In genomic region chr7:111910656-111911055, GRCh38 we compare ENCODE assay signal across 32 cellular contexts.
"Had no signal": no experiment of that assay in that cellular context is flagged by ENCODE, and none has a peak within 500 bp of the region (broad histone marks: within the 10 kb centered on the region; RNA-seq: fewer than 3 reads in every experiment).

No MANE protein-coding gene starts in this region.

- H3K27ac ChIP-seq: adrenal gland, body of pancreas, coronary artery, epithelial cell of prostate had no signal

- H3K27ac Mint-ChIP-seq: activated CD4-positive, alpha-beta memory T cell treated with anti-CD3 and anti-CD28 coated beads for 36 hours; activated CD4-positive, alpha-beta T cell treated with anti-CD3 and anti-CD28 coated beads for 36 hours; activated CD4-positive, alpha-beta T cell treated with anti-CD3 and anti-CD28 coated beads, Interleukin-2, amount 10 ng/mL, durations not matched to agents 24 days and 14 days; activated CD8-positive, alpha-beta memory T cell treated with anti-CD3 and anti-CD28 coated beads, Interleukin-2, amount 10 ng/mL, durations not matched to agents 7 days and 5 days; activated CD8-positive, alpha-beta T cell treated with anti-CD3 and anti-CD28 coated beads, Interleukin-2, amount 10 ng/mL, durations not matched to agents 7 days and 5 days; activated naive CD4-positive, alpha-beta T cell treated with anti-CD3 and anti-CD28 coated beads for 36 hours; activated naive CD4-positive, alpha-beta T cell treated with anti-CD3 and anti-CD28 coated beads, Interleukin-2, amount 50 U/mL, for 24 hours; activated naive CD8-positive, alpha-beta T cell treated with anti-CD3 and anti-CD28 coated beads for 36 hours; activated naive CD8-positive, alpha-beta T cell treated with anti-CD3 and anti-CD28 coated beads, Interleukin-2, amount 50 U/mL, for 24 hours; activated T-helper 1 cell treated with anti-CD3 and anti-CD28 coated beads, Interleukin-12 subunit alpha, Interleukin-12 subunit beta, Interleukin-2, Interleukin-4 antibody, amounts not matched to agents 30 ng/mL and 10 ng/mL and 1 ng/mL, durations not matched to agents 14 hours and 24 hours and 36 hours; activated T-helper 2 cell treated with anti-CD3 and anti-CD28 coated beads, Interferon-gamma antibody, Interleukin-2, Interleukin-4, amounts not matched to agents 10 μg/mL and 5 μg/mL and 100 μg/mL, durations not matched to agents 14 hours and 24 hours and 36 hours; dendritic cell treated with granulocyte-macrophage colony-stimulating factor and Interleukin-4, amounts not matched to agents 40 ng/mL and 50 ng/mL, for 4 days had no signal

- ATAC-seq: activated CD4-positive, alpha-beta T cell treated with anti-CD3 and anti-CD28 coated beads for 36 hours; activated CD8-positive, alpha-beta memory T cell treated with anti-CD3 and anti-CD28 coated beads, Interleukin-2, amount 10 ng/mL, durations not matched to agents 7 days and 5 days; activated CD8-positive, alpha-beta T cell treated with anti-CD3 and anti-CD28 coated beads, Interleukin-2, amount 10 ng/mL, durations not matched to agents 7 days and 5 days; activated naive CD8-positive, alpha-beta T cell treated with anti-CD3 and anti-CD28 coated beads, Interleukin-2, amount 50 U/mL, for 24 hours; body of pancreas had no signal

- H3K27me3 ChIP-seq: adrenal gland, body of pancreas, dorsolateral prefrontal cortex had no signal

- H3K4me3 Mint-ChIP-seq: activated CD4-positive, alpha-beta memory T cell treated with anti-CD3 and anti-CD28 coated beads for 36 hours; activated CD4-positive, alpha-beta T cell treated with anti-CD3 and anti-CD28 coated beads for 36 hours; activated CD4-positive, alpha-beta T cell treated with anti-CD3 and anti-CD28 coated beads, Interleukin-2, amount 10 ng/mL, durations not matched to agents 24 days and 14 days; activated CD8-positive, alpha-beta memory T cell treated with anti-CD3 and anti-CD28 coated beads, Interleukin-2, amount 10 ng/mL, durations not matched to agents 7 days and 5 days; activated CD8-positive, alpha-beta T cell treated with anti-CD3 and anti-CD28 coated beads, Interleukin-2, amount 10 ng/mL, durations not matched to agents 7 days and 5 days; activated naive CD4-positive, alpha-beta T cell treated with anti-CD3 and anti-CD28 coated beads for 36 hours; activated naive CD4-positive, alpha-beta T cell treated with anti-CD3 and anti-CD28 coated beads, Interleukin-2, amount 50 U/mL, for 24 hours; activated naive CD8-positive, alpha-beta T cell treated with anti-CD3 and anti-CD28 coated beads for 36 hours; activated naive CD8-positive, alpha-beta T cell treated with anti-CD3 and anti-CD28 coated beads, Interleukin-2, amount 50 U/mL, for 24 hours; activated T-helper 1 cell treated with anti-CD3 and anti-CD28 coated beads, Interleukin-12 subunit alpha, Interleukin-12 subunit beta, Interleukin-2, Interleukin-4 antibody, amounts not matched to agents 30 ng/mL and 10 ng/mL and 1 ng/mL, durations not matched to agents 14 hours and 24 hours and 36 hours; dendritic cell treated with granulocyte-macrophage colony-stimulating factor and Interleukin-4, amounts not matched to agents 40 ng/mL and 50 ng/mL, for 4 days had no signal

- H3K4me1 ChIP-seq: adrenal gland, body of pancreas had no signal

- H3K9me3 Mint-ChIP-seq: activated CD4-positive, alpha-beta memory T cell treated with anti-CD3 and anti-CD28 coated beads for 36 hours; activated CD4-positive, alpha-beta T cell treated with anti-CD3 and anti-CD28 coated beads, Interleukin-2, amount 10 ng/mL, durations not matched to agents 24 days and 14 days; activated naive CD4-positive, alpha-beta T cell treated with anti-CD3 and anti-CD28 coated beads for 36 hours; activated naive CD4-positive, alpha-beta T cell treated with anti-CD3 and anti-CD28 coated beads, Interleukin-2, amount 50 U/mL, for 24 hours; activated naive CD8-positive, alpha-beta T cell treated with anti-CD3 and anti-CD28 coated beads, Interleukin-2, amount 50 U/mL, for 24 hours; activated T-helper 1 cell treated with anti-CD3 and anti-CD28 coated beads, Interleukin-12 subunit alpha, Interleukin-12 subunit beta, Interleukin-2, Interleukin-4 antibody, amounts not matched to agents 30 ng/mL and 10 ng/mL and 1 ng/mL, durations not matched to agents 14 hours and 24 hours and 36 hours; activated T-helper 2 cell treated with anti-CD3 and anti-CD28 coated beads, Interferon-gamma antibody, Interleukin-2, Interleukin-4, amounts not matched to agents 10 μg/mL and 5 μg/mL and 100 μg/mL, durations not matched to agents 14 hours and 24 hours and 36 hours; dendritic cell treated with granulocyte-macrophage colony-stimulating factor and Interleukin-4, amounts not matched to agents 40 ng/mL and 50 ng/mL, for 4 days had no signal

- DNase-seq: activated CD4-positive, alpha-beta memory T cell treated with anti-CD3 and anti-CD28 coated beads for 36 hours; activated CD4-positive, alpha-beta T cell treated with anti-CD3 and anti-CD28 coated beads for 36 hours; activated CD4-positive, alpha-beta T cell treated with anti-CD3 and anti-CD28 coated beads, Interleukin-2, amount 10 ng/mL, durations not matched to agents 24 days and 14 days; activated CD4-positive, CD25-positive, alpha-beta regulatory T cell; activated CD4-positive, CD25-positive, alpha-beta regulatory T cell treated with anti-CD3 and anti-CD28 coated beads, Interleukin-2, amount 50 U/mL, for 72 hours; activated CD8-positive, alpha-beta memory T cell treated with anti-CD3 and anti-CD28 coated beads, Interleukin-2, amount 10 ng/mL, durations not matched to agents 7 days and 5 days; activated CD8-positive, alpha-beta memory T cell treated with anti-CD3 and anti-CD28 coated beads, Interleukin-2, amount 50 U/mL, for 4 hours; activated CD8-positive, alpha-beta T cell treated with anti-CD3 and anti-CD28 coated beads, Interleukin-2, amount 10 ng/mL, durations not matched to agents 7 days and 5 days; activated effector memory CD4-positive, alpha-beta T cell treated with anti-CD3 and anti-CD28 coated beads, Interleukin-2, amount 50 U/mL, for 16 hours; activated naive CD4-positive, alpha-beta T cell treated with anti-CD3 and anti-CD28 coated beads for 36 hours; activated naive CD8-positive, alpha-beta T cell treated with anti-CD3 and anti-CD28 coated beads for 36 hours; activated naive CD8-positive, alpha-beta T cell treated with anti-CD3 and anti-CD28 coated beads, Interleukin-2, amount 50 U/mL, for 24 hours; activated T-cell treated with anti-CD3 and anti-CD28 coated beads, Interleukin-2, amount 50 U/mL, for 1 hour; activated T-cell treated with anti-CD3 and anti-CD28 coated beads, Interleukin-2, amount 50 U/mL, for 48 hours; adrenal gland; amygdala; aorta; body of pancreas; caudate nucleus; cerebellar nuclear complex; dorsolateral prefrontal cortex; effector memory CD4-positive, alpha-beta T cell; foreskin fibroblast; head of caudate nucleus; hippocampal formation; T-helper 2 cell had no signal

- H3K4me1 Mint-ChIP-seq: activated CD4-positive, alpha-beta T cell treated with anti-CD3 and anti-CD28 coated beads for 36 hours; activated CD4-positive, alpha-beta T cell treated with anti-CD3 and anti-CD28 coated beads, Interleukin-2, amount 10 ng/mL, durations not matched to agents 24 days and 14 days; activated CD8-positive, alpha-beta memory T cell treated with anti-CD3 and anti-CD28 coated beads, Interleukin-2, amount 10 ng/mL, durations not matched to agents 7 days and 5 days; activated naive CD4-positive, alpha-beta T cell treated with anti-CD3 and anti-CD28 coated beads, Interleukin-2, amount 50 U/mL, for 24 hours; activated naive CD8-positive, alpha-beta T cell treated with anti-CD3 and anti-CD28 coated beads for 36 hours; activated naive CD8-positive, alpha-beta T cell treated with anti-CD3 and anti-CD28 coated beads, Interleukin-2, amount 50 U/mL, for 24 hours had no signal

- H3K9me3 ChIP-seq: adrenal gland, body of pancreas had no signal

- H3K36me3 ChIP-seq: adrenal gland had no signal

- H3K4me3 ChIP-seq: adrenal gland, body of pancreas, coronary artery, dorsolateral prefrontal cortex had no signal

- H3K36me3 Mint-ChIP-seq: activated CD4-positive, alpha-beta memory T cell treated with anti-CD3 and anti-CD28 coated beads for 36 hours; activated CD8-positive, alpha-beta memory T cell treated with anti-CD3 and anti-CD28 coated beads, Interleukin-2, amount 10 ng/mL, durations not matched to agents 7 days and 5 days; activated naive CD4-positive, alpha-beta T cell treated with anti-CD3 and anti-CD28 coated beads, Interleukin-2, amount 50 U/mL, for 24 hours; activated naive CD8-positive, alpha-beta T cell treated with anti-CD3 and anti-CD28 coated beads for 36 hours had no signal

- H3K27me3 Mint-ChIP-seq: activated CD4-positive, alpha-beta T cell treated with anti-CD3 and anti-CD28 coated beads, Interleukin-2, amount 10 ng/mL, durations not matched to agents 24 days and 14 days; activated CD8-positive, alpha-beta memory T cell treated with anti-CD3 and anti-CD28 coated beads, Interleukin-2, amount 10 ng/mL, durations not matched to agents 7 days and 5 days; dendritic cell treated with granulocyte-macrophage colony-stimulating factor and Interleukin-4, amounts not matched to agents 40 ng/mL and 50 ng/mL, for 4 days had no signal
